8 cellular contexts compared by ENCODE assay signal in the genomic region with DNA sequence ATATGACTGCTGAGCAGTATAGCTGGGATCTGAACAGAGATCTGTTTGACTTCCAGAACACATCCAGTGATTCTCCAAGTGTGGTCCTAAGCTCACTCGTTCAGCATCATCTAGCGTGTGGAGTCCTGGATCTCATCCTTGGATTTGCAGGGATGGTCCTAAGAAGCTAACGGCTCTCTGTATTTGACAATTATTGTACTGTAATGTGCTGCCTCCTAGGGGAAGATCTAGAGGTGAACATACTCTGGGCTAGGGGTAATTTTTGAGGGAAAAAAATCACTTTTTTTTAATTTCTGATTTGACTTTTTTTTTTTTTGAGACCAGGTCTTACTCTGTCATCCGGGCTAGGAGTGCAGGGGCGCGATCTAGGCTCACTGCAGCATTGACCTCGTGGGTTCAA. TPM values are rescaled to one million over a fixed set of nuclear protein-coding genes. Genes with fewer than 3 reads are reported as not detected.
DNase-seq lines count a peak whose midpoint lies in the region; ATAC-seq and TF ChIP-seq lines count a peak whose summit lies in the region.

No MANE protein-coding gene starts in this region.

- H3K4me1 ChIP-seq in Loucy (ENCODE audit: insufficient read depth, low read length, poor library complexity, severe bottlenecking) (peaks cover 19% of the 10 kb centered on the region), iPS-18a (ENCODE audit: control insufficient read depth, low read depth, low read length) (peaks cover 7% of the 10 kb centered on the region), transverse colon (peaks cover 0 to 45% (median 21%) of the 10 kb centered on the region in 4 donors)

- H3K4me3 ChIP-seq in Loucy (ENCODE audit: low read length, poor library complexity, severe bottlenecking) (peak overlapping the region; percentile 77), iPS-18a (ENCODE audit: low read length) (peak overlapping the region; percentile 80), transverse colon (peak overlapping the region in 3 of 4 donors; percentile 50 to 92 (median 78))

- no peaks in the 10 kb centered on the region for H3K9me2 ChIP-seq in Loucy (replicated peaks; ENCODE audit: low read depth, low read length)

- in situ Hi-C loops in transverse colon (cut with MboI; ENCODE audit: low pct_ligation_motif_present in 1 of 4, low pct_unique_long_range_greater_than_20kb in 1 of 4, low sequenced_read_pairs in 3 of 4) = loop anchor here in 2 of 4 donors (10.0 to 25.0 kb wide), 2 partner anchors 100 to 107 kb away; no protein-coding TSS in a partner anchor

- no peak overlapping the region for H2AFZ ChIP-seq in Loucy (ENCODE audit: low read length)

- TF ChIP-seq EP300 in transverse colon (IDR thresholded peaks at IDR 0.05; ENCODE audit: low read depth) = no peak

- TF ChIP-seq CTCF in Loucy (conservative IDR thresholded peaks at IDR 0.05; ENCODE audit: low read length) (peak; percentile 70), transverse colon (IDR thresholded peaks at IDR 0.05) (peak; percentile 27 to 57 (median 44))

- peak overlapping the region; percentile 74 for H3K4me2 ChIP-seq in Loucy (ENCODE audit: low read depth, low read length, poor library complexity, severe bottlenecking)

- TF ChIP-seq POLR2A in transverse colon (IDR thresholded peaks at IDR 0.05) = no peak

- H3K79me2 ChIP-seq in Loucy (ENCODE audit: insufficient read depth, low read length) = peaks cover 3% of the 10 kb centered on the region; the same call in 1 of the 2 replicates

- ATAC-seq in HG02852 (IDR thresholded peaks at IDR 0.05; ENCODE audit: unreplicated experiment) = no peak
- no peak for ATAC-seq in HG03565 (IDR thresholded peaks at IDR 0.05; ENCODE audit: unreplicated experiment)

- H3K36me3 ChIP-seq in Loucy (ENCODE audit: insufficient read depth, low read length) (no peaks in the 10 kb centered on the region), iPS-18a (ENCODE audit: control insufficient read depth, low read depth, low read length) (no peaks in the 10 kb centered on the region), transverse colon (no peaks in the 10 kb centered on the region)

- H3K9ac ChIP-seq in Loucy (ENCODE audit: low read depth, low read length, poor library complexity, severe bottlenecking) (no peak overlapping the region), iPS-18a (ENCODE audit: low read length) (no peak overlapping the region)

- H3F3A ChIP-seq in Loucy (ENCODE audit: low read depth) = no peaks in the 10 kb centered on the region

- intact Hi-C loops in transverse colon (cut with DNase I; ENCODE audit: low total_unique reads) = no loop called here

- no peaks in the 10 kb centered on the region for H4K20me1 ChIP-seq in Loucy (ENCODE audit: insufficient read depth, low read length, poor library complexity, severe bottlenecking)

- peak; percentile 66 for DNase-seq in SIG-M5 treated with dmso at 0.1 percent for 504 hours (lab: John Stamatoyannopoulos, UW; ENCODE audit: unreplicated experiment)
- DNase-seq in SIG-M5 (lab: John Stamatoyannopoulos, UW) = no peak
- DNase-seq in activated T-cell treated with anti-CD3 and anti-CD28 coated beads, Interleukin-2, amount 50 U/mL, for 48 hours = peak; percentile 27 to 35
- DNase-seq in transverse colon = no peak

- H3K27me3 ChIP-seq in Loucy (ENCODE audit: insufficient read depth, low read length, poor library complexity, severe bottlenecking) = no peaks in the 10 kb centered on the region
- H3K27me3 ChIP-seq in iPS-18a (ENCODE audit: control insufficient read depth, insufficient read depth, low read length) = peaks cover 12% of the 10 kb centered on the region
- H3K27me3 ChIP-seq in transverse colon = no peaks in the 10 kb centered on the region

- WGBS in transverse colon (ENCODE audit: low coverage in 1 of 2), 2 donors = 37 to 58% methylated on average over 7 of the region's 7 CpGs

- H3K27ac ChIP-seq in iPS-18a (ENCODE audit: low read length) (no peak overlapping the region), transverse colon (peak overlapping the region; percentile 90 to 95 (median 94))

- no peaks in the 10 kb centered on the region for H3K9me3 ChIP-seq in Loucy (ENCODE audit: insufficient read depth, low read depth, low read length)
- no peaks in the 10 kb centered on the region for H3K9me3 ChIP-seq in iPS-18a (ENCODE audit: control insufficient read depth, low read depth, low read length)
- H3K9me3 ChIP-seq in transverse colon = no peaks in the 10 kb centered on the region

RNA-seq across cellular contexts. Expression of gene SLC26A2, which starts 1.5 kb away (rescaled TPM):
- total RNA-seq in transverse colon = 1,000 to 10,000 TPM in 2 of 4 donors, 100 to 1,000 TPM in 2; 233 to 1,489 (median 1,023) TPM

RNA-seq across cellular contexts. Expression of gene PDE6A, which starts 17.4 kb away (rescaled TPM):
- total RNA-seq in transverse colon = 1 to 10 TPM; 1.2 to 6.5 (median 3.5) TPM

RNA-seq across cellular contexts. Expression of gene TIGD6, which starts 38.4 kb away (rescaled TPM):
- 1 to 10 TPM in 2 of 4 donors, under 1 TPM in 2; 0.20 to 2.5 (median 1.6) TPM for total RNA-seq in transverse colon

RNA-seq across cellular contexts. Expression of gene HMGXB3, which starts 38.5 kb away (rescaled TPM):
- 10 to 100 TPM; 29.9 to 93.5 (median 38.1) TPM for total RNA-seq in transverse colon

Comparison
In these comparisons a context has a peak if more than half of its experiments do, and no peak if none do; other contexts are left out.
1. DNase-seq: peak in SIG-M5 treated with dmso at 0.1 percent for 504 hours (single experiment) and activated T-cell treated with anti-CD3 and anti-CD28 coated beads, Interleukin-2, amount 50 U/mL, for 48 hours (2 of 2); none in SIG-M5 (single experiment) and transverse colon (single experiment).
2. Peak in every context shown above with its lines, with median percentiles within 50 percentile points of each other: H3K4me3 ChIP-seq.